ENCODE assay signal across 20 cellular contexts in the genomic region with DNA sequence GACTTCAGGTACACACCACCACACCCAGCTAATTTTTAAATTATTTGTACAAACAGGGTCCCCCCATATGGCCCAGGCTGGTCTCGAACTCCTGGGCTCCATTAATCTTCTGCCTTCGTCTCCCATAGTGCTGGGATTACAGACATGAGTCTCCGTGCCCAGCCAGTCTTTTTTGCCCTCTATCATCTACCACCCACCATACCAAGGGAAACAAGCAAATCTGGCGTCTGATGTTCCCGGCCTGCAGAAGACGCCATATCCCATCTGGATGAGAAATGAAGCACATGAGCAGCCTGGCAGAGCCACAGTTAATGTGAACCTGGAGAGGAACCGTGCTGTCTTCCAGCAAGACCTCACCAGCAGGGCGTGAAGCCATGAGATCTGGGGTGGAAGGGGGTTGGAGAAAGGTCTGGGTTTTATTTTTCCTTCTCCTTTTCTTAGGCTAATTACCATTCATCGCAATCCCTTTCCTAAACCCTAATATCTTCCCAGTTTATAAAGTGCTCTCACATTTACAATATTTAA. TPM values are rescaled to one million over a fixed set of nuclear protein-coding genes. Genes with fewer than 3 reads are reported as not detected.
"Had no signal": no experiment of that assay in that cellular context is flagged by ENCODE, and none has a peak within 500 bp of the region (broad histone marks: within the 10 kb centered on the region; RNA-seq: fewer than 3 reads in every experiment).

No MANE protein-coding gene starts in this region.

- H3K4me1 Mint-ChIP-seq: memory B cell had no signal

- ATAC-seq: left lung; mucosa of descending colon; naive thymus-derived CD4-positive, alpha-beta T cell; pancreas had no signal

- H3K4me3 ChIP-seq: cardiac muscle cell, left lung, mucosa of descending colon, pancreas, transverse colon had no signal

- H3K9me3 Mint-ChIP-seq: activated T-helper 1 cell treated with anti-CD3 and anti-CD28 coated beads, Interleukin-12 subunit alpha, Interleukin-12 subunit beta, Interleukin-2, Interleukin-4 antibody, amounts not matched to agents 30 ng/mL and 10 ng/mL and 1 ng/mL, durations not matched to agents 14 hours and 24 hours and 36 hours; memory B cell; naive thymus-derived CD4-positive, alpha-beta T cell had no signal

- H3K36me3 Mint-ChIP-seq: activated naive CD8-positive, alpha-beta T cell; memory B cell; naive thymus-derived CD4-positive, alpha-beta T cell had no signal

- H3K27ac Mint-ChIP-seq: activated naive CD8-positive, alpha-beta T cell; activated T-helper 1 cell treated with anti-CD3 and anti-CD28 coated beads, Interleukin-12 subunit alpha, Interleukin-12 subunit beta, Interleukin-2, Interleukin-4 antibody, amounts not matched to agents 30 ng/mL and 10 ng/mL and 1 ng/mL, durations not matched to agents 14 hours and 24 hours and 36 hours; memory B cell; naive thymus-derived CD4-positive, alpha-beta T cell had no signal

- H3K9me3 ChIP-seq: left lung, mucosa of descending colon, pancreas, transverse colon had no signal

- H3K4me1 ChIP-seq: left lung, pancreas had no signal

- DNase-seq: activated CD4-positive, alpha-beta T cell treated with anti-CD3 and anti-CD28 coated beads, Interleukin-2, amount 50 U/mL, for 4 hours; foreskin fibroblast; left lung; mucosa of descending colon; naive thymus-derived CD4-positive, alpha-beta T cell; pancreas; stimulated activated CD4-positive, alpha-beta T cell treated with anti-CD3 and anti-CD28 coated beads, Interleukin-2, amount 100 ng/mL, for 24 hours; stimulated activated naive CD4-positive, alpha-beta T cell treated with Interleukin-2 at 50 U/mL for 16 hours; T1000; transverse colon had no signal

- H3K36me3 ChIP-seq: cardiac muscle cell, left lung, pancreas, transverse colon had no signal

- H3K4me3 Mint-ChIP-seq: activated naive CD8-positive, alpha-beta T cell; activated T-helper 1 cell treated with anti-CD3 and anti-CD28 coated beads, Interleukin-12 subunit alpha, Interleukin-12 subunit beta, Interleukin-2, Interleukin-4 antibody, amounts not matched to agents 30 ng/mL and 10 ng/mL and 1 ng/mL, durations not matched to agents 14 hours and 24 hours and 36 hours; memory B cell; naive thymus-derived CD4-positive, alpha-beta T cell had no signal

- H3K27ac ChIP-seq: cardiac muscle cell, left lung, pancreas had no signal

- H3K27me3 ChIP-seq: cardiac muscle cell, pancreas, transverse colon had no signal

RNA-seq across cellular contexts. Expression of a gene that starts 1.8 kb away (rescaled TPM):
- total RNA-seq: activated CD8-positive, alpha-beta memory T cell treated with anti-CD3 and anti-CD28 coated beads for 36 hours; activated T-helper 1 cell treated with anti-CD3 and anti-CD28 coated beads, Interleukin-12 subunit alpha, Interleukin-12 subunit beta, Interleukin-2, Interleukin-4 antibody, amounts not matched to agents 30 ng/mL and 10 ng/mL and 1 ng/mL, durations not matched to agents 14 hours and 24 hours and 36 hours; cardiac muscle cell; dermis microvascular lymphatic vessel endothelial cell; naive thymus-derived CD4-positive, alpha-beta T cell; T-helper 1 cell treated with Interleukin-12 subunit alpha and Interleukin-12 subunit beta and Interleukin-4 antibody, amounts not matched to agents 30 ng/mL and 1 ng/mL, for 36 hours had no signal
- polyA plus RNA-seq: naive thymus-derived CD4-positive, alpha-beta T cell had no signal

RNA-seq across cellular contexts. Expression of a gene that starts 20.1 kb away (rescaled TPM):
- total RNA-seq: activated CD8-positive, alpha-beta memory T cell treated with anti-CD3 and anti-CD28 coated beads for 36 hours; activated T-helper 1 cell treated with anti-CD3 and anti-CD28 coated beads, Interleukin-12 subunit alpha, Interleukin-12 subunit beta, Interleukin-2, Interleukin-4 antibody, amounts not matched to agents 30 ng/mL and 10 ng/mL and 1 ng/mL, durations not matched to agents 14 hours and 24 hours and 36 hours; cardiac muscle cell; dermis microvascular lymphatic vessel endothelial cell; left lung; mucosa of descending colon; naive thymus-derived CD4-positive, alpha-beta T cell; pancreas; renal cortical epithelial cell; subcutaneous adipose tissue; T-helper 1 cell treated with Interleukin-12 subunit alpha and Interleukin-12 subunit beta and Interleukin-4 antibody, amounts not matched to agents 30 ng/mL and 1 ng/mL, for 36 hours; transverse colon had no signal
- polyA plus RNA-seq: cardiac muscle cell; keratinocyte; naive thymus-derived CD4-positive, alpha-beta T cell; pancreas had no signal
